14 cellular contexts compared by ENCODE assay signal in genomic region chr13:80408270-80408669, GRCh38.
DNase-seq lines count a peak whose midpoint lies in the region; ATAC-seq and FAIRE-seq lines count a peak whose summit lies in the region.
"Had no signal": no experiment of that assay in that cellular context is flagged by ENCODE, and none has a peak within 500 bp of the region (broad histone marks: within the 10 kb centered on the region; RNA-seq: fewer than 3 reads in every experiment).

No MANE protein-coding gene starts in this region.

- H3K4me1 ChIP-seq in mesendoderm (ENCODE audit: control insufficient read depth, low read depth, low read length): no peaks in the 10 kb centered on the region
- H3K4me1 ChIP-seq in small intestine (ENCODE audit: control insufficient read depth in 2 of 2, insufficient read depth in 1 of 2, low read depth in 1 of 2, low read length in 1 of 2): no peaks in the 10 kb centered on the region
- H3K4me1 ChIP-seq: gastrocnemius medialis had no signal

- no CpG with 5 or more reads among the region's 5 CpGs for WGBS in mesendoderm (ENCODE audit: extremely low coverage, insufficient coverage, low lambda C conversion rate)
- WGBS in small intestine, 3 donors: 84 to 94% (median 89%) methylated on average over 5 of the region's 5 CpGs

- H3K4me2 ChIP-seq in mesendoderm (ENCODE audit: low read length): no peak overlapping the region

- no peak overlapping the region for H2BK120ac ChIP-seq in mesendoderm (ENCODE audit: low read depth, low read length)

- no peak overlapping the region for H3K4ac ChIP-seq in mesendoderm (ENCODE audit: low read depth, low read length)

- no peak for FAIRE-seq in small intestine (lab: Jason Lieb, UNC)
- FAIRE-seq: A204.1 had no signal

- no peak overlapping the region for H3K9ac ChIP-seq in mesendoderm (ENCODE audit: low read length)

- H3K27me3 ChIP-seq in mesendoderm (ENCODE audit: insufficient read depth, low read length, poor library complexity): no peaks in the 10 kb centered on the region
- H3K27me3 ChIP-seq in small intestine (ENCODE audit: control insufficient read depth in 2 of 2, insufficient read depth in 2 of 2, low read length in 2 of 2): no peaks in the 10 kb centered on the region
- H3K27me3 ChIP-seq: gastrocnemius medialis had no signal

- no peak overlapping the region for H4K8ac ChIP-seq in mesendoderm (ENCODE audit: low read depth, low read length)

- no peaks in the 10 kb centered on the region for H3K79me2 ChIP-seq in mesendoderm (ENCODE audit: control insufficient read depth, insufficient read depth, low read length)

- ATAC-seq in GM19351 (IDR thresholded peaks at IDR 0.05; ENCODE audit: unreplicated experiment): peak; percentile 38
- ATAC-seq: gastrocnemius medialis, HCT116 had no signal

- DNase-seq in NCI-H146 (lab: John Stamatoyannopoulos, UW) (peak; percentile 46), NCI-H146 treated with DMSO at 0.1 percent for 48 hours (lab: John Stamatoyannopoulos, UW; ENCODE audit: unreplicated experiment) (no peak), RPMI7951 (ENCODE audit: low read depth) (peak; percentile 4), mesendoderm (peak; percentile 30), T-helper 1 cell (no peak), small intestine (no peak)
- DNase-seq in activated T-cell treated with anti-CD3 and anti-CD28 coated beads, Interleukin-2, amount 50 U/mL, for 48 hours: no peak
- DNase-seq: activated T-cell treated with anti-CD3 and anti-CD28 coated beads, Interleukin-2, amount 50 U/mL, for 24 hours; gastrocnemius medialis; stimulated activated naive CD4-positive, alpha-beta T cell treated with Interleukin-2 at 50 U/mL for 16 hours had no signal

- H3K27ac ChIP-seq in mesendoderm (ENCODE audit: low read depth, low read length) (no peak overlapping the region), small intestine (ENCODE audit: low read depth in 1 of 2, low read length in 1 of 2) (no peak overlapping the region)
- H3K27ac ChIP-seq: gastrocnemius medialis had no signal

- no peak overlapping the region for H3K56ac ChIP-seq in mesendoderm (ENCODE audit: low read length)

- H2BK15ac ChIP-seq in mesendoderm (replicated peaks; ENCODE audit: low read depth): no peak overlapping the region

- no peaks in the 10 kb centered on the region for H3K9me3 ChIP-seq in small intestine (ENCODE audit: control insufficient read depth, low read depth)

- H2BK5ac ChIP-seq in mesendoderm (ENCODE audit: low read length): no peak overlapping the region

- no peak overlapping the region for H2AK5ac ChIP-seq in mesendoderm (ENCODE audit: low read length)

- H3K23ac ChIP-seq in mesendoderm (ENCODE audit: low read length): no peak overlapping the region

- no peaks in the 10 kb centered on the region for H3K79me1 ChIP-seq in mesendoderm (ENCODE audit: low read length)

- H3K18ac ChIP-seq in mesendoderm (ENCODE audit: low read length): no peak overlapping the region

- H3K36me3 ChIP-seq in mesendoderm (ENCODE audit: control insufficient read depth, insufficient read depth, low read length): no peaks in the 10 kb centered on the region
- H3K36me3 ChIP-seq in small intestine (ENCODE audit: control insufficient read depth in 2 of 2, insufficient read depth in 2 of 2, low read length in 2 of 2): no peaks in the 10 kb centered on the region
- H3K36me3 ChIP-seq: gastrocnemius medialis had no signal

- no peak overlapping the region for H4K5ac ChIP-seq in mesendoderm (ENCODE audit: low read length)

- H3K4me3 ChIP-seq in mesendoderm (ENCODE audit: low read length): no peak overlapping the region
- H3K4me3 ChIP-seq in small intestine (ENCODE audit: low read depth in 1 of 2, low read length in 2 of 2): peak overlapping the region in 1 of 2 donors; percentile 5
- H3K4me3 ChIP-seq: gastrocnemius medialis, lung had no signal

Comparison
In these comparisons a context has a peak if more than half of its experiments do, and no peak if none do; other contexts are left out.
1. DNase-seq: peak in NCI-H146 (single experiment), RPMI7951 (single experiment) and mesendoderm (single experiment); none in NCI-H146 treated with DMSO at 0.1 percent for 48 hours (single experiment), T-helper 1 cell (0 of 5), activated T-cell treated with anti-CD3 and anti-CD28 coated beads, Interleukin-2, amount 50 U/mL, for 48 hours (0 of 2) and small intestine (single experiment).